14 cellular contexts compared by ENCODE assay signal in the genomic region with DNA sequence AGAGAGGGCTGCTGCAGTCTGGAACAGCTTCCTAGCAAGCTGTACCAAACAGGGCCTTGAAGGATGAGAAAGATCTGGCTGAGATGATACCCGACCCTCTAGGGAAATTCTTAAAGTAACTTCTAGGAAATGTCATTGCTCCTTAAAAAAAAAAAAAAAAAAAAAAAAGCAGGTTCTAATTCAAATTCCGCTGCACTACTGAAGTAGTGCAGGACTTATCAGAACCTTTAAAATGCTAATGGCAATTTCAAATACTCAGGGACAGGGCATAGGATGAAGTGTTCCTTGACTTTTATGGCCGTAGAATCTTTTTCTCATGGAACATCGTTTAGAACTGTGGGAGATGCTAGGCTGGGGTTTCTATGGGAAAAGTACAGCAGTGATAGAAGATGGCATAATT. TPM values are rescaled to one million over a fixed set of nuclear protein-coding genes. Genes with fewer than 3 reads are reported as not detected.
DNase-seq lines count a peak whose midpoint lies in the region; ATAC-seq lines count a peak whose summit lies in the region.
"Had no signal": no experiment of that assay in that cellular context is flagged by ENCODE, and none has a peak within 500 bp of the region (broad histone marks: within the 10 kb centered on the region; RNA-seq: fewer than 3 reads in every experiment).

No MANE protein-coding gene starts in this region.

- H3K9me3 Mint-ChIP-seq in activated naive CD4-positive, alpha-beta T cell treated with anti-CD3 and anti-CD28 coated beads for 36 hours, result no peaks in the 10 kb centered on the region
- no peaks in the 10 kb centered on the region for H3K9me3 Mint-ChIP-seq in T-cell
- no peaks in the 10 kb centered on the region for H3K9me3 Mint-ChIP-seq in effector memory CD8-positive, alpha-beta T cell
- H3K9me3 Mint-ChIP-seq in stimulated activated naive CD8-positive, alpha-beta T cell treated with anti-CD3 and anti-CD28 coated beads, Interleukin-15, amount 100 ng/mL, for 72 hours, result no peaks in the 10 kb centered on the region

- peaks cover 62% of the 10 kb centered on the region for H3K4me1 Mint-ChIP-seq in activated naive CD4-positive, alpha-beta T cell treated with anti-CD3 and anti-CD28 coated beads for 36 hours (ENCODE audit: low read depth)
- H3K4me1 Mint-ChIP-seq in T-cell, result peaks cover 64 to 81% (median 73%) of the 10 kb centered on the region in 3 donors
- peaks cover 67 to 73% of the 10 kb centered on the region in 2 donors for H3K4me1 Mint-ChIP-seq in effector memory CD8-positive, alpha-beta T cell (ENCODE audit: low read depth in 2 of 2)
- H3K4me1 Mint-ChIP-seq in stimulated activated naive CD8-positive, alpha-beta T cell treated with anti-CD3 and anti-CD28 coated beads, Interleukin-15, amount 100 ng/mL, for 72 hours, result peaks cover 79% of the 10 kb centered on the region

- H3K36me3 Mint-ChIP-seq in activated naive CD4-positive, alpha-beta T cell treated with anti-CD3 and anti-CD28 coated beads for 36 hours (ENCODE audit: low read depth), result peaks cover 26% of the 10 kb centered on the region
- peaks cover 7% of the 10 kb centered on the region for H3K36me3 Mint-ChIP-seq in T-cell
- peaks cover 53% of the 10 kb centered on the region for H3K36me3 Mint-ChIP-seq in effector memory CD8-positive, alpha-beta T cell (ENCODE audit: insufficient read depth)

- CTCF ChIA-PET in activated naive CD4-positive, alpha-beta T cell treated with anti-CD3 and anti-CD28 coated beads for 36 hours (lab: Charles Lee), result interaction anchor here (1.4 kb wide), 1 partner anchor 10 kb away, joined by 7 read pairs; no protein-coding TSS in a partner anchor
- CTCF ChIA-PET in T-cell (lab: Charles Lee), result interaction anchor here in 1 of 2 donors (0.7 kb wide), 1 partner anchor 121 kb away, joined by 6 read pairs; no protein-coding TSS in a partner anchor

- peak overlapping the region; percentile 51 for H3K4me3 Mint-ChIP-seq in activated naive CD4-positive, alpha-beta T cell treated with anti-CD3 and anti-CD28 coated beads for 36 hours
- H3K4me3 Mint-ChIP-seq in T-cell, result peak overlapping the region; percentile 44 to 94 (median 54)
- H3K4me3 Mint-ChIP-seq in effector memory CD8-positive, alpha-beta T cell, result peak overlapping the region; percentile 99
- H3K4me3 Mint-ChIP-seq in stimulated activated naive CD8-positive, alpha-beta T cell treated with anti-CD3 and anti-CD28 coated beads, Interleukin-15, amount 100 ng/mL, for 72 hours, result peak overlapping the region; percentile 92 to 98

- POLR2A ChIA-PET in T-cell (lab: Charles Lee), result interaction anchor here in 1 of 2 donors (0.6 kb wide), 1 partner anchor 79 kb away, joined by 6 read pairs; no protein-coding TSS in a partner anchor

- DNase-seq in activated naive CD4-positive, alpha-beta T cell treated with anti-CD3 and anti-CD28 coated beads for 36 hours, result no peak
- DNase-seq in activated naive CD4-positive, alpha-beta T cell treated with anti-CD3 and anti-CD28 coated beads, Interleukin-2, amount 50 U/mL, for 16 hours, result no peak
- no peak for DNase-seq in T-cell
- DNase-seq in effector memory CD8-positive, alpha-beta T cell, result no peak
- DNase-seq in stimulated activated naive CD8-positive, alpha-beta T cell treated with anti-CD3 and anti-CD28 coated beads, Interleukin-15, amount 100 ng/mL, for 72 hours, result no peak
- no peak for DNase-seq in dermis blood vessel endothelial cell
- no peak for DNase-seq in stimulated activated CD4-positive, alpha-beta T cell treated with anti-CD3 and anti-CD28 coated beads, Interleukin-4, amount 100 ng/mL, for 24 hours
- DNase-seq: foreskin fibroblast, NCI-H2029 treated with DMSO at 0.1 percent for 48 hours, NCI-H526, SW 1271, thyroid gland had no signal

- intact Hi-C loops in activated naive CD4-positive, alpha-beta T cell treated with anti-CD3 and anti-CD28 coated beads for 36 hours (cut with micrococcal nuclease), result loop anchor here (10.0 kb wide), 1 partner anchor 1134 kb away; a partner anchor contains a TSS

- H3K27ac Mint-ChIP-seq in activated naive CD4-positive, alpha-beta T cell treated with anti-CD3 and anti-CD28 coated beads for 36 hours, result peak overlapping the region; percentile 100
- peak overlapping the region; percentile 97 to 99 for H3K27ac Mint-ChIP-seq in T-cell
- H3K27ac Mint-ChIP-seq in effector memory CD8-positive, alpha-beta T cell, result peak overlapping the region; percentile 94 to 99
- H3K27ac Mint-ChIP-seq in stimulated activated naive CD8-positive, alpha-beta T cell treated with anti-CD3 and anti-CD28 coated beads, Interleukin-15, amount 100 ng/mL, for 72 hours, result peak overlapping the region; percentile 80 to 98

- ATAC-seq in T-cell (replicated peaks in 1 of 4) (no peak), HG03571 (IDR thresholded peaks at IDR 0.05; ENCODE audit: unreplicated experiment) (no peak)
- ATAC-seq in effector memory CD8-positive, alpha-beta T cell (replicated peaks), result no peak
- no peak for ATAC-seq in stimulated activated naive CD8-positive, alpha-beta T cell treated with anti-CD3 and anti-CD28 coated beads, Interleukin-15, amount 100 ng/mL, for 72 hours
- ATAC-seq: left lobe of liver had no signal

- H3K27me3 Mint-ChIP-seq in activated naive CD4-positive, alpha-beta T cell treated with anti-CD3 and anti-CD28 coated beads for 36 hours (ENCODE audit: low read depth), result no peaks in the 10 kb centered on the region
- no peaks in the 10 kb centered on the region for H3K27me3 Mint-ChIP-seq in T-cell
- H3K27me3 Mint-ChIP-seq in effector memory CD8-positive, alpha-beta T cell, result no peaks in the 10 kb centered on the region
- no peaks in the 10 kb centered on the region for H3K27me3 Mint-ChIP-seq in stimulated activated naive CD8-positive, alpha-beta T cell treated with anti-CD3 and anti-CD28 coated beads, Interleukin-15, amount 100 ng/mL, for 72 hours

RNA-seq across cellular contexts. Expression of a gene that starts 13.1 kb away (rescaled TPM):
- total RNA-seq in activated naive CD4-positive, alpha-beta T cell treated with anti-CD3 and anti-CD28 coated beads for 36 hours, result 10 to 100 TPM; 51.8 to 51.9 TPM
- total RNA-seq in T-cell, result 100 to 1,000 TPM in 3 of 5 donors, 10 to 100 TPM in 2; 45.8 to 237 (median 207) TPM
- 0.19 and 0.34 TPM in 2 replicates for total RNA-seq in dermis blood vessel endothelial cell

RNA-seq across cellular contexts. Expression of a gene that starts 48.7 kb away (rescaled TPM):
- total RNA-seq in activated naive CD4-positive, alpha-beta T cell treated with anti-CD3 and anti-CD28 coated beads for 36 hours, result not detected
- total RNA-seq in T-cell, result not detected
- total RNA-seq in dermis blood vessel endothelial cell, result not detected in 2 replicates
- total RNA-seq: left lobe of liver, thyroid gland had no signal

RNA-seq across cellular contexts. Expression of a gene that starts 52.6 kb away (rescaled TPM):
- total RNA-seq in activated naive CD4-positive, alpha-beta T cell treated with anti-CD3 and anti-CD28 coated beads for 36 hours, result not detected
- not detected for total RNA-seq in T-cell
- total RNA-seq in dermis blood vessel endothelial cell, result 0.09 TPM in 1 of 2 replicates, not detected in the other
- total RNA-seq: left lobe of liver had no signal

Comparison
In these comparisons a context has a peak if more than half of its experiments do, and no peak if none do; other contexts are left out.
1. RNA of a gene that starts 13.1 kb away (total RNA-seq): 45.8 to 237 TPM in T-cell and 51.8 to 51.9 TPM in activated naive CD4-positive, alpha-beta T cell treated with anti-CD3 and anti-CD28 coated beads for 36 hours; 0.19 to 0.34 TPM in dermis blood vessel endothelial cell; every median in the first group is over 10 times any median in the second.
2. Peak in every context shown above with its lines, with median percentiles within 50 percentile points of each other: H3K27ac Mint-ChIP-seq and H3K4me3 Mint-ChIP-seq.